Comparison of ENCODE assay signal across 1 cellular context in the genomic region with DNA sequence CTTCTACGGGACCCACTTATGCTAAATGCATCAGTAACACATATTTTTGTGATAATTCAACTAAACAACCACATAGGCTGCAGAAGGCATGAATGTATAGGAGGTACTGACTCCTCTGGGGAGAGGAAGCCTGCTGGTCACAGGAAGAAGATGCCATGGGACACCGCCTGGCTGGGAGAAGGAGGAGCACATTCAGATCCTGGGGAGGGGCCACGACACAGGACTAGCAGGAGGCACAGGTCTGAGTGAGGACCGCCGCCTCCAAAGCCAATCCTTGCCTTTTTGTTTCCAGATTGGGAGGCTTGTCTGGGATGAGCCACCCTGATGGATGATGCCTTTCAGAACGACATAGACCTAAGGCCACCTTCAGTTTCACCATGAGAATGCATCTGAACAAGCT.
TF ChIP-seq lines count a peak whose summit lies in the region.

No MANE protein-coding gene starts in this region.

TF ChIP-seq in WTC11, 78 proteins besides CTCF, POLR2A, EP300 and RAD21 (continued from another document):
- no peak for TF ChIP-seq CDX4 (CRISPR knock-in tag; IDR thresholded peaks at IDR 0.05; ENCODE audit: borderline replicate concordance)
- no peak for TF ChIP-seq ZNF232 (CRISPR knock-in tag; IDR thresholded peaks at IDR 0.05)
- no peak for TF ChIP-seq CREM (CRISPR knock-in tag; IDR thresholded peaks at IDR 0.05)
- no peak for TF ChIP-seq ELF4 (CRISPR knock-in tag; IDR thresholded peaks at IDR 0.05; ENCODE audit: low read depth)
- TF ChIP-seq, protein P1, sequence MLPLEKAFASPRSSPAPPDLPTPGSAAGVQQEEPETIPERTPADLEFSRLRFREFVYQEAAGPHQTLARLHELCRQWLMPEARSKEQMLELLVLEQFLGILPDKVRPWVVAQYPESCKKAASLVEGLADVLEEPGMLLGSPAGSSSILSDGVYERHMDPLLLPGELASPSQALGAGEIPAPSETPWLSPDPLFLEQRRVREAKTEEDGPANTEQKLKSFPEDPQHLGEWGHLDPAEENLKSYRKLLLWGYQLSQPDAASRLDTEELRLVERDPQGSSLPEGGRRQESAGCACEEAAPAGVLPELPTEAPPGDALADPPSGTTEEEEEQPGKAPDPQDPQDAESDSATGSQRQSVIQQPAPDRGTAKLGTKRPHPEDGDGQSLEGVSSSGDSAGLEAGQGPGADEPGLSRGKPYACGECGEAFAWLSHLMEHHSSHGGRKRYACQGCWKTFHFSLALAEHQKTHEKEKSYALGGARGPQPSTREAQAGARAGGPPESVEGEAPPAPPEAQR (CRISPR knock-in tag; IDR thresholded peaks at IDR 0.05) = no peak
- no peak for TF ChIP-seq TP53 (CRISPR knock-in tag; IDR thresholded peaks at IDR 0.05)
- no peak for TF ChIP-seq SP1 (CRISPR knock-in tag; conservative IDR thresholded peaks at IDR 0.05)
- TF ChIP-seq, protein P2, sequence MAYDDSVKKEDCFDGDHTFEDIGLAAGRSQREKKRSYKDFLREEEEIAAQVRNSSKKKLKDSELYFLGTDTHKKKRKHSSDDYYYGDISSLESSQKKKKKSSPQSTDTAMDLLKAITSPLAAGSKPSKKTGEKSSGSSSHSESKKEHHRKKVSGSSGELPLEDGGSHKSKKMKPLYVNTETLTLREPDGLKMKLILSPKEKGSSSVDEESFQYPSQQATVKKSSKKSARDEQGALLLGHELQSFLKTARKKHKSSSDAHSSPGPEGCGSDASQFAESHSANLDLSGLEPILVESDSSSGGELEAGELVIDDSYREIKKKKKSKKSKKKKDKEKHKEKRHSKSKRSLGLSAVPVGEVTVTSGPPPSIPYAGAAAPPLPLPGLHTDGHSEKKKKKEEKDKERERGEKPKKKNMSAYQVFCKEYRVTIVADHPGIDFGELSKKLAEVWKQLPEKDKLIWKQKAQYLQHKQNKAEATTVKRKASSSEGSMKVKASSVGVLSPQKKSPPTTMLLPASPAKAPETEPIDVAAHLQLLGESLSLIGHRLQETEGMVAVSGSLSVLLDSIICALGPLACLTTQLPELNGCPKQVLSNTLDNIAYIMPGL (CRISPR knock-in tag; IDR thresholded peaks at IDR 0.05) = no peak
- TF ChIP-seq, protein P3, sequence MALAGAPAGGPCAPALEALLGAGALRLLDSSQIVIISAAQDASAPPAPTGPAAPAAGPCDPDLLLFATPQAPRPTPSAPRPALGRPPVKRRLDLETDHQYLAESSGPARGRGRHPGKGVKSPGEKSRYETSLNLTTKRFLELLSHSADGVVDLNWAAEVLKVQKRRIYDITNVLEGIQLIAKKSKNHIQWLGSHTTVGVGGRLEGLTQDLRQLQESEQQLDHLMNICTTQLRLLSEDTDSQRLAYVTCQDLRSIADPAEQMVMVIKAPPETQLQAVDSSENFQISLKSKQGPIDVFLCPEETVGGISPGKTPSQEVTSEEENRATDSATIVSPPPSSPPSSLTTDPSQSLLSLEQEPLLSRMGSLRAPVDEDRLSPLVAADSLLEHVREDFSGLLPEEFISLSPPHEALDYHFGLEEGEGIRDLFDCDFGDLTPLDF (CRISPR knock-in tag; IDR thresholded peaks at IDR 0.05) = no peak
